ENCODE assay signal across 8 cellular contexts in genomic region chr6:73520688-73521350, GRCh38. TPM values are rescaled to one million over a fixed set of nuclear protein-coding genes. Genes with fewer than 3 reads are reported as not detected.
DNase-seq lines count a peak whose midpoint lies in the region; ATAC-seq and TF ChIP-seq lines count a peak whose summit lies in the region.

TSS of gene EEF1A1 (minus strand) at chr6:73521032. CDS start at chr6:73520026, 1,006 bp downstream.

- H3K4me1 Mint-ChIP-seq in T-cell (peaks cover 64 to 70% (median 64%) of the 10 kb centered on the region in 3 donors), type B pancreatic cell (ENCODE audit: unreplicated experiment) (peaks cover 34% of the 10 kb centered on the region)

- POLR2A ChIA-PET in T-cell (lab: Charles Lee) = interaction anchor here (0.5 to 2.2 kb wide), 26 partner anchors 8 to 1762 kb away, joined by 3 to 30 read pairs (median 4); partner anchors contain the start of gene MTO1 (in 2 of the 2)

- H3K27ac Mint-ChIP-seq in T-cell (peak within 1 kb of the TSS; percentile 96 to 98), type B pancreatic cell (peak within 1 kb of the TSS; percentile 99)

- H3K27me3 Mint-ChIP-seq in T-cell (no peaks in the 10 kb centered on the region), type B pancreatic cell (peaks cover 11% of the 10 kb centered on the region)

- peak within 1 kb of the TSS; percentile 74 for H3K4me3 ChIP-seq in GM12865 (ENCODE audit: low read depth, low read length)

- H3K4me3 Mint-ChIP-seq in T-cell (peak within 1 kb of the TSS; percentile 95 to 97 (median 96)), type B pancreatic cell (peak within 1 kb of the TSS; percentile 97)

- DNase-seq in GM12865 (ENCODE audit: low read depth) (peak; percentile 100), NCI-H1436 (lab: John Stamatoyannopoulos, UW) (peak; percentile 99), T-cell (peak; percentile 98 to 100 (median 100)), cardiac septum (ENCODE audit: low spot score) (peak; percentile 99), pons (ENCODE audit: low spot score) (peak; percentile 99), type B pancreatic cell (ENCODE audit: extremely low spot score, unreplicated experiment) (peak; percentile 98)

- H3K27ac ChIP-seq in adipose tissue (ENCODE audit: low read depth, low read length) = peak within 1 kb of the TSS; percentile 100

- H3K36me3 Mint-ChIP-seq in T-cell (peaks cover 43% of the 10 kb centered on the region), type B pancreatic cell (peaks cover 43% of the 10 kb centered on the region)

- CTCF ChIA-PET in T-cell (lab: Charles Lee) = interaction anchor here (0.6 to 3.6 kb wide), 9 partner anchors 10 to 134 kb away, joined by 3 to 27 read pairs (median 3); partner anchors contain the start of gene MTO1 (in 1 of the 2)

- peak; percentile 70 for ATAC-seq in HG02763 (IDR thresholded peaks at IDR 0.05; ENCODE audit: unreplicated experiment)
- peak; percentile 76 to 83 (median 80) for ATAC-seq in T-cell (replicated peaks in 1 of 4)

- H3K9me3 Mint-ChIP-seq in T-cell = no peaks in the 10 kb centered on the region
- no peaks in the 10 kb centered on the region for H3K9me3 Mint-ChIP-seq in type B pancreatic cell

- no peak for TF ChIP-seq CTCF in GM12865 (IDR thresholded peaks at IDR 0.05; ENCODE audit: insufficient read depth, low read depth, low read length, missing control alignments)
- no peak for TF ChIP-seq CTCF in type B pancreatic cell (conservative IDR thresholded peaks at IDR 0.05)

- intact Hi-C loops in cardiac septum (cut with DNase I) = loop anchor here (1.0 to 5.0 kb wide), 4 partner anchors 46 to 132 kb away; partner anchors contain the start of genes MTO1 and SLC17A5

- WGBS in adipose tissue, 3 donors = 0% methylated on average over 53 of the region's 53 CpGs

RNA-seq across cellular contexts. Expression of gene EEF1A1, which starts in this region (rescaled TPM):
- total RNA-seq in T-cell (over 10,000 TPM; 14,142 to 15,123 (median 14,655) TPM), cardiac septum (2,432 TPM), type B pancreatic cell (ENCODE audit: low replicate concordance) (12,371 and 13,155 TPM in 2 replicates)
- over 10,000 TPM in 2 of 3 donors, 1,000 to 10,000 TPM in 1; 8,558 to 14,659 (median 10,970) TPM for polyA plus RNA-seq in adipose tissue

Comparison
In these comparisons a context has a peak if more than half of its experiments do, and no peak if none do; other contexts are left out.
1. Peak in every context shown above with its lines: DNase-seq, ATAC-seq, H3K4me3 ChIP-seq and H3K27ac ChIP-seq.